ENCODE assay signal across 1 cellular context in the genomic region with DNA sequence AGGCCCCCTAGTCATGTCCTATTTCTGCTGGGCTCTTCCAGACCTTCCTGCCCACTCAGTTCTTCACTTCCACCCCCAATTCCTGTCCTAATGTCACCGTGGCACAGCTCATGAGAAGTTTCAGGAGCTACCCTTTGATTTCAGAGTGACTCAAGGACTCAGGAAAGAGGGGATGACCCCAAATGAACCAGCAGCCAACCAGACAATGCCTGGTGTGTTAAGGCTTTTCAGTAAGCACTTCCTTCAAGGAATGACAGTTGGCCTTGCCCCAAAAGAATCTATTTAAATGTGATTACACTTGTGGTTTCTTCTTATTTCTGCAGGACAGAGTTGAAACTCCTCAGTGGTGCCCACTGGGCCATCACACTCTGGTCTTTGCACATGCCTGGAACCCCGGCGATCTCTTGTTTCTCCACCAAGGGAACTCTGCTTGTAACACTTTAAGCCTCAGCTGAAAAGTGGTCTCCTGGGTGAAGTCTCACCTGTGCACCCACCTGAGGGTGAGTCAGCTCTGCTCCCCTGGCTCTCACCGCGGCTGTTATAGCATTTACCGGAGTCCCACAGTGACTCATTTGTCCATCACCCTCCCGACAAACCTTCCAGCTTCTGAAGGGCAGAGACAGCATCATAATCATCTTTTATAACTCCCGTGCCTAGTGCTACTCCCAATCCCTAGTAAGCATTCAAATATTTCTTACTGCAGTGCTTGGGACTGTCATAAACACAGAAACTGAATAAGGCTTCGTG.
TF ChIP-seq lines count a peak whose summit lies in the region.

No MANE protein-coding gene starts in this region.

TF ChIP-seq in SK-N-SH, 30 proteins besides CTCF, POLR2A, EP300 and RAD21 (continued from another document):
- TF ChIP-seq, protein P1, sequence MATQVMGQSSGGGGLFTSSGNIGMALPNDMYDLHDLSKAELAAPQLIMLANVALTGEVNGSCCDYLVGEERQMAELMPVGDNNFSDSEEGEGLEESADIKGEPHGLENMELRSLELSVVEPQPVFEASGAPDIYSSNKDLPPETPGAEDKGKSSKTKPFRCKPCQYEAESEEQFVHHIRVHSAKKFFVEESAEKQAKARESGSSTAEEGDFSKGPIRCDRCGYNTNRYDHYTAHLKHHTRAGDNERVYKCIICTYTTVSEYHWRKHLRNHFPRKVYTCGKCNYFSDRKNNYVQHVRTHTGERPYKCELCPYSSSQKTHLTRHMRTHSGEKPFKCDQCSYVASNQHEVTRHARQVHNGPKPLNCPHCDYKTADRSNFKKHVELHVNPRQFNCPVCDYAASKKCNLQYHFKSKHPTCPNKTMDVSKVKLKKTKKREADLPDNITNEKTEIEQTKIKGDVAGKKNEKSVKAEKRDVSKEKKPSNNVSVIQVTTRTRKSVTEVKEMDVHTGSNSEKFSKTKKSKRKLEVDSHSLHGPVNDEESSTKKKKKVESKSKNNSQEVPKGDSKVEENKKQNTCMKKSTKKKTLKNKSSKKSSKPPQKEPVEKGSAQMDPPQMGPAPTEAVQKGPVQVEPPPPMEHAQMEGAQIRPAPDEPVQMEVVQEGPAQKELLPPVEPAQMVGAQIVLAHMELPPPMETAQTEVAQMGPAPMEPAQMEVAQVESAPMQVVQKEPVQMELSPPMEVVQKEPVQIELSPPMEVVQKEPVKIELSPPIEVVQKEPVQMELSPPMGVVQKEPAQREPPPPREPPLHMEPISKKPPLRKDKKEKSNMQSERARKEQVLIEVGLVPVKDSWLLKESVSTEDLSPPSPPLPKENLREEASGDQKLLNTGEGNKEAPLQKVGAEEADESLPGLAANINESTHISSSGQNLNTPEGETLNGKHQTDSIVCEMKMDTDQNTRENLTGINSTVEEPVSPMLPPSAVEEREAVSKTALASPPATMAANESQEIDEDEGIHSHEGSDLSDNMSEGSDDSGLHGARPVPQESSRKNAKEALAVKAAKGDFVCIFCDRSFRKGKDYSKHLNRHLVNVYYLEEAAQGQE (IDR thresholded peaks at IDR 0.05; ENCODE audit: low read depth, low read length): no peak
